ENCODE assay signal across 32 cellular contexts in the genomic region with DNA sequence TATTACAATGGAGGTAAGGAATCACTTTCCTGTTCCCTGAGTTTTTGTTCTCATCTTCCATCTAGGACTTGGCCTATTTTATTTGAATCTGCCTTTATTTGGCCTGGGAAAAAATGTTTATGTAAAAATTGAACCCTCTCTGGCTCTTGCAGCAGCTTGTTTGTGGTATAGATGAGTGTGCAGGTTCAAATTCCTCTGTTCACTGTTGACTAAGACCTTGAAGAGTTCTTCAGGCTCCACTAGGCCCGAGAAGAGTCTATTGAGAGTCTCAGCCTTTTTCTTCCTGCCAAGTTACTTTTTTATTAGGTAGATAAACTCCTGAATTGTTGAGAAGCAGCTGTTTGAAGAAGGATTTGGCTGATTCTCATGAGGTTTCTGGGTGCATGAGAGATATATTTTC.
DNase-seq lines count a peak whose midpoint lies in the region; ATAC-seq and TF ChIP-seq lines count a peak whose summit lies in the region.
"Had no signal": no experiment of that assay in that cellular context is flagged by ENCODE, and none has a peak within 500 bp of the region (broad histone marks: within the 10 kb centered on the region; RNA-seq: fewer than 3 reads in every experiment).

No MANE protein-coding gene starts in this region.

- H3K4me1 ChIP-seq in osteoblast (ENCODE audit: insufficient read depth, low read length) = no peaks in the 10 kb centered on the region

- H3K9me3 ChIP-seq in osteoblast (ENCODE audit: low read depth, low read length) = no peaks in the 10 kb centered on the region
- H3K9me3 ChIP-seq: BLaER1 treated with 17β-estradiol and CSF1 and Interleukin-3, amounts not matched to agents 10 nM and 100 nM; esophagus squamous epithelium had no signal

- H3K4me3 ChIP-seq in choroid plexus epithelial cell (ENCODE audit: low read depth, low read length) (no peak overlapping the region), osteoblast (ENCODE audit: insufficient read depth, low read length) (no peak overlapping the region), H7 (ENCODE audit: insufficient read depth, low read depth, low read length) (no peak overlapping the region)
- H3K4me3 ChIP-seq: BLaER1 treated with 17β-estradiol and CSF1 and Interleukin-3, amounts not matched to agents 10 nM and 100 nM; esophagus squamous epithelium; GM23338; SK-N-MC had no signal

- no peak overlapping the region for H3K27ac ChIP-seq in osteoblast (ENCODE audit: low read depth, low read length)
- H3K27ac ChIP-seq: BLaER1 treated with 17β-estradiol and CSF1 and Interleukin-3, amounts not matched to agents 10 nM and 100 nM; KMS-11; SK-N-MC had no signal

- no peaks in the 10 kb centered on the region for H3K36me3 ChIP-seq in osteoblast (ENCODE audit: insufficient read depth, low read length)
- H3K36me3 ChIP-seq in H7 (replicated peaks; ENCODE audit: control insufficient read depth, insufficient read depth, low read length) = no peaks in the 10 kb centered on the region
- H3K36me3 ChIP-seq: BLaER1 treated with 17β-estradiol and CSF1 and Interleukin-3, amounts not matched to agents 10 nM and 100 nM; esophagus squamous epithelium had no signal

- no peak for TF ChIP-seq CTCF in choroid plexus epithelial cell (conservative IDR thresholded peaks at IDR 0.05; ENCODE audit: low read depth, low read length)
- no peak for TF ChIP-seq CTCF in osteoblast (IDR thresholded peaks at IDR 0.05; ENCODE audit: extremely low read depth, low read depth, low read length)

- H3K4me3 Mint-ChIP-seq in activated T-cell treated with anti-CD3 and anti-CD28 coated beads, Interleukin-2, amount 50 U/mL, for 72 hours = no peak overlapping the region
- H3K4me3 Mint-ChIP-seq: activated CD4-positive, alpha-beta memory T cell treated with anti-CD3 and anti-CD28 coated beads for 36 hours; activated naive CD8-positive, alpha-beta T cell; activated T-helper 17 cell treated with anti-CD3 and anti-CD28 coated beads, Interleukin-2, amount 50 U/mL, for 72 hours; effector memory CD8-positive, alpha-beta T cell; GM23338; HFFc6; natural killer cell; T-helper 17 cell had no signal

- DNase-seq in choroid plexus epithelial cell (ENCODE audit: low read depth) (peak; percentile 6), osteoblast (ENCODE audit: insufficient read length, low spot score, missing footprints) (no peak), H7 (no peak)
- no peak for DNase-seq in activated T-cell treated with anti-CD3 and anti-CD28 coated beads, Interleukin-2, amount 50 U/mL, for 72 hours
- DNase-seq in stimulated activated CD4-positive, alpha-beta T cell treated with anti-CD3 and anti-CD28 coated beads, Interleukin-2, amount 100 ng/mL, for 24 hours = no peak
- DNase-seq: ACHN; activated CD4-positive, alpha-beta memory T cell treated with anti-CD3 and anti-CD28 coated beads for 36 hours; activated CD4-positive, CD25-positive, alpha-beta regulatory T cell treated with anti-CD3 and anti-CD28 coated beads, Interleukin-2, amount 50 U/mL, for 72 hours; activated CD8-positive, alpha-beta memory T cell treated with anti-CD3 and anti-CD28 coated beads, Interleukin-2, amount 50 U/mL, for 4 hours; anterior cingulate cortex; cortex of kidney; effector memory CD8-positive, alpha-beta T cell; esophagus squamous epithelium; GF-D8; HFFc6; left colon; natural killer cell; NCI-H2107; NCI-H446 treated with DMSO at 0.1 percent for 48 hours; OCI-M1; retina; small intestine; T-helper 17 cell had no signal

- no peaks in the 10 kb centered on the region for H3K36me3 Mint-ChIP-seq in activated T-cell treated with anti-CD3 and anti-CD28 coated beads, Interleukin-2, amount 50 U/mL, for 72 hours (ENCODE audit: insufficient read depth in 2 of 2)
- H3K36me3 Mint-ChIP-seq: activated CD4-positive, alpha-beta memory T cell treated with anti-CD3 and anti-CD28 coated beads for 36 hours; activated naive CD8-positive, alpha-beta T cell; natural killer cell had no signal

- H3K27ac Mint-ChIP-seq in activated T-cell treated with anti-CD3 and anti-CD28 coated beads, Interleukin-2, amount 50 U/mL, for 72 hours = no peak overlapping the region
- H3K27ac Mint-ChIP-seq: activated CD4-positive, alpha-beta memory T cell treated with anti-CD3 and anti-CD28 coated beads for 36 hours; activated naive CD8-positive, alpha-beta T cell; activated T-helper 17 cell treated with anti-CD3 and anti-CD28 coated beads, Interleukin-2, amount 50 U/mL, for 72 hours; effector memory CD8-positive, alpha-beta T cell; GM23338; HFFc6; natural killer cell; T-helper 17 cell had no signal

- ATAC-seq in GM18868 (IDR thresholded peaks at IDR 0.05; ENCODE audit: unreplicated experiment) = peak; percentile 28
- ATAC-seq in HG03520 (IDR thresholded peaks at IDR 0.05; ENCODE audit: unreplicated experiment) = peak; percentile 25
- ATAC-seq in GM21737 (IDR thresholded peaks at IDR 0.05; ENCODE audit: unreplicated experiment) = no peak
- ATAC-seq in activated T-cell treated with anti-CD3 and anti-CD28 coated beads, Interleukin-2, amount 50 U/mL, for 72 hours (replicated peaks in 1 of 2) = no peak
- ATAC-seq: activated T-helper 17 cell treated with anti-CD3 and anti-CD28 coated beads, Interleukin-2, amount 50 U/mL, for 72 hours; effector memory CD8-positive, alpha-beta T cell; GM23338; left colon; natural killer cell; T-helper 17 cell had no signal

- H3K27me3 ChIP-seq in osteoblast (ENCODE audit: insufficient read depth, low read length) (no peaks in the 10 kb centered on the region), H7 (ENCODE audit: control insufficient read depth, insufficient read depth, low read length) (no peaks in the 10 kb centered on the region)
- H3K27me3 ChIP-seq: BLaER1 treated with 17β-estradiol and CSF1 and Interleukin-3, amounts not matched to agents 10 nM and 100 nM; esophagus squamous epithelium had no signal

- H3K27me3 Mint-ChIP-seq in activated T-cell treated with anti-CD3 and anti-CD28 coated beads, Interleukin-2, amount 50 U/mL, for 72 hours (ENCODE audit: low read depth) = no peaks in the 10 kb centered on the region
- H3K27me3 Mint-ChIP-seq: activated CD4-positive, alpha-beta memory T cell treated with anti-CD3 and anti-CD28 coated beads for 36 hours; activated naive CD8-positive, alpha-beta T cell; activated T-helper 17 cell treated with anti-CD3 and anti-CD28 coated beads, Interleukin-2, amount 50 U/mL, for 72 hours; effector memory CD8-positive, alpha-beta T cell; T-helper 17 cell had no signal

- H3K9me3 Mint-ChIP-seq in activated T-cell treated with anti-CD3 and anti-CD28 coated beads, Interleukin-2, amount 50 U/mL, for 72 hours = no peaks in the 10 kb centered on the region
- H3K9me3 Mint-ChIP-seq: activated CD4-positive, alpha-beta memory T cell treated with anti-CD3 and anti-CD28 coated beads for 36 hours; activated T-helper 17 cell treated with anti-CD3 and anti-CD28 coated beads, Interleukin-2, amount 50 U/mL, for 72 hours; GM23338; HFFc6 had no signal

- peak overlapping the region; percentile 48 for H2AFZ ChIP-seq in osteoblast (ENCODE audit: low read length)
- H2AFZ ChIP-seq: GM23338 had no signal

- H3K79me2 ChIP-seq in osteoblast (ENCODE audit: insufficient read depth, low read length) = no peaks in the 10 kb centered on the region

- H4K20me1 ChIP-seq in osteoblast (ENCODE audit: insufficient read depth, low read length) = no peaks in the 10 kb centered on the region
- H4K20me1 ChIP-seq: BLaER1 treated with 17β-estradiol and CSF1 and Interleukin-3, amounts not matched to agents 10 nM and 100 nM had no signal

- no peak overlapping the region for H3K4me2 ChIP-seq in osteoblast (ENCODE audit: insufficient read depth, low read length)
- H3K4me2 ChIP-seq: BLaER1 treated with 17β-estradiol and CSF1 and Interleukin-3, amounts not matched to agents 10 nM and 100 nM; GM23338; KMS-11 had no signal

- peaks cover 4% of the 10 kb centered on the region for H3K4me1 Mint-ChIP-seq in activated T-cell treated with anti-CD3 and anti-CD28 coated beads, Interleukin-2, amount 50 U/mL, for 72 hours (ENCODE audit: low read depth)
- H3K4me1 Mint-ChIP-seq: activated T-helper 17 cell treated with anti-CD3 and anti-CD28 coated beads, Interleukin-2, amount 50 U/mL, for 72 hours; natural killer cell; T-helper 17 cell had no signal

Comparison
In these comparisons a context has a peak if more than half of its experiments do, and no peak if none do; other contexts are left out.
1. ATAC-seq: peak in GM18868 (single experiment) and HG03520 (single experiment); none in GM21737 (single experiment) and activated T-cell treated with anti-CD3 and anti-CD28 coated beads, Interleukin-2, amount 50 U/mL, for 72 hours (0 of 2).